Comparison of ENCODE assay signal across 18 cellular contexts in the genomic region with DNA sequence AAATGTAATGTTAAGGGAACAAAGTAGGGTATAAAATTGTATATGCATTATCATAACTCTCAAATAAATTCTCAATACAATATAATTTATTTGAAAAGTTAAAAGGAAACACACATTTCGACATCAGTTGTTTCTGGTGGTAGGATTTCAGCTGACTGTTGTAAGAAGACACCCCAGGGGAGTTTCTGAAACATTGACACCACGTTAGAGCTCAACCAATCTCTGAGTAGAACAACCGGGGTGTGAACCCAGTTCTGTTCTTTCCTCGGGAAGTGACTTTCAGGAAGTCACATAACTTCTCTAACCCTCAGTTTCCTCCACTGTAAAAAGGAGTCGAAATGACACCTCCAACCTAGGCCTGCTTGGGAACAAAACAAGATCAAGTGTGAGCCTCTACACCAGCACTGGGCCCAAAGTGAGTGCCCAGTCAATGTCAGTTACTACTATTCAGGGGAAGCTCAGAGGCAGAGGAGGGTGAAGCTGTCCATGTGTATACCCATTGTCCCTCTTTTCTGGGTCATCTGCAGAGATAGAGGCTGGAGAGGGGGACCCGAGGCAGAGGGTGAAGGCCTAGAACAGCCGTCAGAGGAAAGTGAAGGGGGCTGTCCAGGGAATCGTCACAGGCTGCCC.
DNase-seq lines count a peak whose midpoint lies in the region; ATAC-seq, FAIRE-seq and TF ChIP-seq lines count a peak whose summit lies in the region.
"Had no signal": no experiment of that assay in that cellular context is flagged by ENCODE, and none has a peak within 500 bp of the region (broad histone marks: within the 10 kb centered on the region; RNA-seq: fewer than 3 reads in every experiment).

No MANE protein-coding gene starts in this region.

- H3K4me3 ChIP-seq in IMR-90 (ENCODE audit: insufficient read depth, low read depth, low read length) (no peak overlapping the region), astrocyte (ENCODE audit: insufficient read depth, low read depth, low read length) (no peak overlapping the region), mesendoderm (ENCODE audit: low read length) (no peak overlapping the region), PC-3 (ENCODE audit: low read length) (no peak overlapping the region)
- H3K4me3 ChIP-seq: body of pancreas, GM23248, left ventricle myocardium inferior, skin epidermis had no signal

- H3K4me1 ChIP-seq in IMR-90 (ENCODE audit: control insufficient read depth, insufficient read depth, low read length): peaks cover 16% of the 10 kb centered on the region
- peaks cover 38% of the 10 kb centered on the region for H3K4me1 ChIP-seq in astrocyte (ENCODE audit: insufficient read depth, low read length)
- H3K4me1 ChIP-seq in mesendoderm (ENCODE audit: control insufficient read depth, low read depth, low read length): peaks cover 21% of the 10 kb centered on the region
- peaks cover 59% of the 10 kb centered on the region for H3K4me1 ChIP-seq in PC-3 (ENCODE audit: insufficient read depth, low read length)
- H3K4me1 ChIP-seq: Caco-2 had no signal

- H2AK5ac ChIP-seq in IMR-90 (ENCODE audit: low read depth, low read length) (peak overlapping the region; percentile 7), mesendoderm (ENCODE audit: low read length) (no peak overlapping the region)

- H2AFZ ChIP-seq in IMR-90 (replicated peaks; ENCODE audit: low read length, poor library complexity) (no peak overlapping the region), astrocyte (ENCODE audit: low read depth, low read length) (peak overlapping the region; percentile 18), PC-3 (ENCODE audit: low read length) (no peak overlapping the region)
- H2AFZ ChIP-seq: GM23248 had no signal

- H3F3A ChIP-seq in PC-3 (ENCODE audit: low read length, unreplicated experiment): peaks cover 11% of the 10 kb centered on the region

- no CpG with 5 or more reads among the region's 8 CpGs for WGBS in IMR-90 (ENCODE audit: extremely low coverage in 2 of 2, insufficient read length in 1 of 2), 2 experiments
- WGBS in mesendoderm (ENCODE audit: extremely low coverage, insufficient coverage, low lambda C conversion rate): no CpG with 5 or more reads among the region's 8 CpGs

- 0 out of 3 replicates have a peak overlapping the region, but pooled peaks have one; percentile 77 for H2BK15ac ChIP-seq in IMR-90 (ENCODE audit: low read depth, low read length)
- no peak overlapping the region for H2BK15ac ChIP-seq in mesendoderm (replicated peaks; ENCODE audit: low read depth)

- H3K4ac ChIP-seq in IMR-90 (ENCODE audit: low read depth, low read length) (peak overlapping the region; percentile 21; the same call in 1 of the 2 replicates), mesendoderm (ENCODE audit: low read depth, low read length) (no peak overlapping the region)

- H3K79me2 ChIP-seq in astrocyte (ENCODE audit: insufficient read depth, low read length) (no peaks in the 10 kb centered on the region), mesendoderm (ENCODE audit: control insufficient read depth, insufficient read depth, low read length) (no peaks in the 10 kb centered on the region), PC-3 (ENCODE audit: low read length) (no peaks in the 10 kb centered on the region)

- H3K27me3 ChIP-seq in IMR-90 (ENCODE audit: control insufficient read depth, insufficient read depth, low read length): no peaks in the 10 kb centered on the region
- no peaks in the 10 kb centered on the region for H3K27me3 ChIP-seq in astrocyte (ENCODE audit: insufficient read depth, low read length)
- no peaks in the 10 kb centered on the region for H3K27me3 ChIP-seq in mesendoderm (ENCODE audit: insufficient read depth, low read length, poor library complexity)
- H3K27me3 ChIP-seq in PC-3 (ENCODE audit: low read length): no peaks in the 10 kb centered on the region
- H3K27me3 ChIP-seq: body of pancreas had no signal

- dilution Hi-C loops in IMR-90 (cut with HindIII; ENCODE audit: low sequenced_read_pairs, unreplicated experiment): no loop called here

- BruUV-seq in IMR-90 (replicated peaks; lab: Mats Ljungman, UMichigan) (no TSS peak), PC-3 (replicated peaks; lab: Mats Ljungman, UMichigan) (no TSS peak)

- H3K27ac ChIP-seq in IMR-90 (ENCODE audit: insufficient read depth, low read length) (no peak overlapping the region), astrocyte (ENCODE audit: low read depth, low read length) (no peak overlapping the region), mesendoderm (ENCODE audit: low read depth, low read length) (no peak overlapping the region), PC-3 (ENCODE audit: low read length) (no peak overlapping the region)
- H3K27ac ChIP-seq: GM23248, left ventricle myocardium inferior, skin epidermis had no signal

- no peaks in the 10 kb centered on the region for H4K20me1 ChIP-seq in IMR-90 (ENCODE audit: insufficient read depth, low read length)
- H4K20me1 ChIP-seq in astrocyte (ENCODE audit: insufficient read depth, low read length): no peaks in the 10 kb centered on the region
- H4K20me1 ChIP-seq in PC-3 (ENCODE audit: low read length): no peaks in the 10 kb centered on the region

- H4K8ac ChIP-seq in IMR-90 (ENCODE audit: low read depth in 2 of 2, low read length in 2 of 2) (no peak overlapping the region), mesendoderm (ENCODE audit: low read depth, low read length) (no peak overlapping the region)

- H3K9ac ChIP-seq in IMR-90 (ENCODE audit: low read depth, low read length) (no peak overlapping the region), astrocyte (ENCODE audit: low read length) (no peak overlapping the region), mesendoderm (ENCODE audit: low read length) (no peak overlapping the region), PC-3 (ENCODE audit: low read length) (no peak overlapping the region)
- H3K9ac ChIP-seq: GM23248 had no signal

- peak overlapping the region; percentile 70 for H2BK20ac ChIP-seq in IMR-90 (ENCODE audit: low read depth, low read length)

- in situ Hi-C loops in IMR-90 (cut with MboI; ENCODE audit: low sequenced_read_pairs): no loop called here

- no peaks in the 10 kb centered on the region for H3K79me1 ChIP-seq in IMR-90 (ENCODE audit: low read depth in 1 of 2, low read length in 2 of 2)
- no peaks in the 10 kb centered on the region for H3K79me1 ChIP-seq in mesendoderm (ENCODE audit: low read length)

- no peak for TF ChIP-seq RAD21 in IMR-90 (IDR thresholded peaks at IDR 0.05; ENCODE audit: low read length)

- H3K36me3 ChIP-seq in IMR-90 (ENCODE audit: control insufficient read depth, insufficient read depth, low read length) (no peaks in the 10 kb centered on the region), astrocyte (ENCODE audit: insufficient read depth, low read length) (no peaks in the 10 kb centered on the region), mesendoderm (ENCODE audit: control insufficient read depth, insufficient read depth, low read length) (no peaks in the 10 kb centered on the region), PC-3 (ENCODE audit: low read depth, low read length) (no peaks in the 10 kb centered on the region)
- H3K36me3 ChIP-seq: left ventricle myocardium inferior had no signal

- H3K4me2 ChIP-seq in IMR-90 (ENCODE audit: low read depth, low read length) (no peak overlapping the region), astrocyte (ENCODE audit: low read length) (no peak overlapping the region), mesendoderm (ENCODE audit: low read length) (no peak overlapping the region), PC-3 (ENCODE audit: low read length) (no peak overlapping the region)

- DNase-seq in CD14-positive monocyte (ENCODE audit: low spot score): no peak
- DNase-seq in IMR-90: no peak
- DNase-seq in astrocyte (ENCODE audit: low read depth): no peak
- DNase-seq in mesendoderm: no peak
- DNase-seq in PC-3: no peak
- no peak for DNase-seq in NCI-H1105 treated with DMSO at 0.1 percent for 48 hours (lab: John Stamatoyannopoulos, UW)
- DNase-seq in A172 (ENCODE audit: low spot score): no peak
- DNase-seq in NCI-H1417 treated with DMSO at 0.1 percent for 48 hours (lab: John Stamatoyannopoulos, UW): no peak
- DNase-seq: activated B cell treated with CpG ODN at 0.5 μM for 24 hours; activated naive CD4-positive, alpha-beta T cell treated with Interleukin-2 at 50 U/mL for 16 hours; body of pancreas; Caco-2; GM23248; left ventricle myocardium inferior; NCI-H2029 treated with DMSO at 0.1 percent for 48 hours; Right ventricle myocardium superior; stimulated activated CD4-positive, alpha-beta T cell treated with anti-CD3 and anti-CD28 coated beads, Interleukin-4, amount 100 ng/mL, for 24 hours had no signal

- H3K23ac ChIP-seq in IMR-90 (ENCODE audit: low read depth, low read length) (no peak overlapping the region), mesendoderm (ENCODE audit: low read length) (no peak overlapping the region)

- H3K27me3 Mint-ChIP-seq in CD14-positive monocyte (ENCODE audit: low read depth in 3 of 3) (no peaks in the 10 kb centered on the region), astrocyte (ENCODE audit: low read depth, unreplicated experiment) (no peaks in the 10 kb centered on the region)
- H3K27me3 Mint-ChIP-seq: activated B cell treated with CpG ODN at 0.5 μM for 24 hours had no signal

- H3K4me3 Mint-ChIP-seq in CD14-positive monocyte: no peak overlapping the region
- no peak overlapping the region for H3K4me3 Mint-ChIP-seq in astrocyte (ENCODE audit: unreplicated experiment)
- H3K4me3 Mint-ChIP-seq: activated B cell treated with CpG ODN at 0.5 μM for 24 hours had no signal

- H2BK120ac ChIP-seq in IMR-90 (ENCODE audit: low read depth, low read length) (peak overlapping the region; percentile 13; the same call in 1 of the 2 replicates), mesendoderm (ENCODE audit: low read depth, low read length) (peak overlapping the region; percentile 34)

- CTCF ChIA-PET in IMR-90 (lab: Yijun Ruan, JAX) (interaction anchor here (3.0 kb wide), 1 partner anchor 14 kb away, joined by 17 read pairs; no protein-coding TSS in a partner anchor), PC-3 (lab: Charles Lee) (no interaction called here)

- peak overlapping the region; percentile 38 for H4K91ac ChIP-seq in IMR-90 (ENCODE audit: insufficient read depth, low read depth, low read length)

- no peak for TF ChIP-seq POLR2A in IMR-90 (IDR thresholded peaks at IDR 0.05; ENCODE audit: low read depth, low read length)

- TF ChIP-seq CTCF in CD14-positive monocyte (IDR thresholded peaks at IDR 0.05) (no peak), IMR-90 (conservative IDR thresholded peaks at IDR 0.05; ENCODE audit: low read depth, low read length) (no peak), astrocyte (IDR thresholded peaks at IDR 0.05; ENCODE audit: insufficient read depth, low read depth, low read length) (no peak), PC-3 (conservative IDR thresholded peaks at IDR 0.05; ENCODE audit: low read depth, low read length) (no peak)

- H3K9me3 ChIP-seq in IMR-90 (ENCODE audit: control insufficient read depth, insufficient read depth, low read length) (no peaks in the 10 kb centered on the region), astrocyte (ENCODE audit: insufficient read depth, low read depth, low read length) (no peaks in the 10 kb centered on the region), PC-3 (ENCODE audit: low read length) (no peaks in the 10 kb centered on the region)
- H3K9me3 ChIP-seq: body of pancreas, Caco-2, left ventricle myocardium inferior had no signal

- H3K36me3 Mint-ChIP-seq in CD14-positive monocyte (peaks cover 86 to 98% of the 10 kb centered on the region in 2 donors), astrocyte (ENCODE audit: low read depth, unreplicated experiment) (no peaks in the 10 kb centered on the region)

- POLR2A ChIA-PET in IMR-90 (lab: Charles Lee; ENCODE audit: unreplicated experiment) (no interaction called here), PC-3 (lab: Charles Lee; ENCODE audit: unreplicated experiment) (no interaction called here)

- H3K56ac ChIP-seq in IMR-90 (ENCODE audit: extremely low read depth, insufficient read depth, low read length) (no peak overlapping the region), mesendoderm (ENCODE audit: low read length) (peak overlapping the region; percentile 30)

- H4K5ac ChIP-seq in IMR-90 (ENCODE audit: low read depth, low read length) (no peak overlapping the region), mesendoderm (ENCODE audit: low read length) (no peak overlapping the region)

- H3K9me2 ChIP-seq in PC-3 (replicated peaks; ENCODE audit: low read length): no peaks in the 10 kb centered on the region

- H2BK5ac ChIP-seq in IMR-90 (ENCODE audit: low read depth, low read length, poor library complexity, severe bottlenecking) (peak overlapping the region; percentile 29), mesendoderm (ENCODE audit: low read length) (no peak overlapping the region)

- ATAC-seq in IMR-90 (ENCODE audit: low read depth): no peak
- ATAC-seq in PC-3: no peak
- ATAC-seq: body of pancreas had no signal

- H3K18ac ChIP-seq in IMR-90 (ENCODE audit: low read depth, low read length) (peak overlapping the region; percentile 42; the same call in 1 of the 2 replicates), mesendoderm (ENCODE audit: low read length) (peak overlapping the region; percentile 68)

- no peak for FAIRE-seq in astrocyte (lab: Jason Lieb, UNC)

- no peak overlapping the region for H2AK9ac ChIP-seq in IMR-90 (replicated peaks; ENCODE audit: low read depth, low read length, poor library complexity)

- H3K4me1 Mint-ChIP-seq in CD14-positive monocyte: peaks cover 24% of the 10 kb centered on the region
- H3K4me1 Mint-ChIP-seq in astrocyte (ENCODE audit: low read depth, unreplicated experiment): peaks cover 37% of the 10 kb centered on the region
- H3K4me1 Mint-ChIP-seq: activated B cell treated with CpG ODN at 0.5 μM for 24 hours had no signal

- H3K9me1 ChIP-seq in IMR-90 (ENCODE audit: insufficient read depth, low read length): peaks cover 6% of the 10 kb centered on the region; the same call in 1 of the 2 replicates

- no peak overlapping the region for H3K14ac ChIP-seq in IMR-90 (replicated peaks; ENCODE audit: low read depth, low read length)

- H3K9me3 Mint-ChIP-seq in CD14-positive monocyte: no peaks in the 10 kb centered on the region
- no peaks in the 10 kb centered on the region for H3K9me3 Mint-ChIP-seq in astrocyte (ENCODE audit: unreplicated experiment)
- H3K9me3 Mint-ChIP-seq: activated B cell treated with CpG ODN at 0.5 μM for 24 hours had no signal

- H3K27ac Mint-ChIP-seq in CD14-positive monocyte: peak overlapping the region; percentile 9 to 91 (median 82)
- H3K27ac Mint-ChIP-seq in astrocyte (ENCODE audit: unreplicated experiment): no peak overlapping the region
- H3K27ac Mint-ChIP-seq: activated B cell treated with CpG ODN at 0.5 μM for 24 hours had no signal

- intact Hi-C loops in CD14-positive monocyte (cut with micrococcal nuclease) (no loop called here), IMR-90 (cut with micrococcal nuclease) (loop anchor here (10.0 kb wide), 1 partner anchor 1518 kb away; a partner anchor contains a TSS), PC-3 (cut with micrococcal nuclease) (no loop called here)
